In the genomic region with DNA sequence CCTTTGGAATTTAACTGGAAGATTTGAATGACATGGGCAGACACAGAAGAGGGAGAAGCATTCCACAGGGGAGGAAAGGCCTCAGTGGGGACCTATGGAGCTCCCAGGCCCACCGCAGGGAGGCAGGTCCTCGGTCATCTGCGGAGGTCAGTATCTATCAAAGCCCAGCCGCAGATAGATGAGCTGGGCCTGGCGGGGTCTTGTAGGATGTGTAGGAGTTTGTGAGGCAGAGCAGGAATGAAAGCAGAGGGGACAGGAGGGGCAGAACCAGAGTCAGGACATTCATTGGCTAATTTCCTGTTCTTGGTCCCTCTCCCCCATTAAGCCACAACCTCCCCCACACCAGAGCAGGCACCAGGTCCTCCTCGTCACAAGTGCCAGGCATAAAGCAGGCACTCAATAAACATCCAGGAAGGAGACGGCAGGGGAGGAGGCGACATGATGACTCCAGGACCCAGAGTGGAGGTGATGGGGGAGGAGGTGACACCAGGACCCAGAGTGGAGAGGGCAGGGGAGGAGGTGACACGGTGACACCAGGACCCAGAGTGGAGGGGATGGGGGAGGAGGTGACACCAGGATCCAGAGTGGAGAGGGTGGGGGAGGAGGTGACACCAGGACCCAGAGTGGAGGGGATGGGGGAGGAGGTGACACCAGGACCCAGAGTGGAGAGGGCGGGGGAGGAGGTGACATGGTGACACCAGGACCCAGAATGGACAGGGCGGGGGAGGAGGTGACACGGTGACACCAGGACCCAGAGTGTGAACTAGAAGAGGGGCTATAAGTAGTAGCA, we compare ENCODE assay signal across 8 cellular contexts.
DNase-seq lines count a peak whose midpoint lies in the region; ATAC-seq and TF ChIP-seq lines count a peak whose summit lies in the region.

No MANE protein-coding gene starts in this region.

- peaks cover 0 to 44% of the 10 kb centered on the region in 2 donors for H3K4me1 ChIP-seq in right atrium auricular region

- intact Hi-C loops in activated B cell treated with CpG ODN at 0.5 μM for 24 hours (cut with micrococcal nuclease): loop anchor here (5.0 to 10.0 kb wide), 3 partner anchors 214 to 541 kb away; no protein-coding TSS in a partner anchor

- peak overlapping the region; percentile 82 to 84 for H3K27ac ChIP-seq in right atrium auricular region

- no peaks in the 10 kb centered on the region for H3K9me3 ChIP-seq in right atrium auricular region

- no peak for TF ChIP-seq CTCF in activated B cell treated with CpG ODN at 0.5 μM for 24 hours (IDR thresholded peaks at IDR 0.05)
- TF ChIP-seq CTCF in right atrium auricular region (IDR thresholded peaks at IDR 0.05): no peak

- H3K27ac Mint-ChIP-seq in activated B cell treated with CpG ODN at 0.5 μM for 24 hours: peak overlapping the region; percentile 98

- no peak overlapping the region for H3K4me3 ChIP-seq in right atrium auricular region

- H3K27me3 ChIP-seq in right atrium auricular region: no peaks in the 10 kb centered on the region

- H3K36me3 ChIP-seq in right atrium auricular region: no peaks in the 10 kb centered on the region

- no peak for DNase-seq in activated B cell treated with CpG ODN at 0.5 μM for 24 hours
- no peak for DNase-seq in right atrium auricular region (ENCODE audit: low spot score)
- peak; percentile 47 for DNase-seq in stimulated activated CD8-positive, alpha-beta memory T cell treated with anti-CD3 and anti-CD28 coated beads, Interleukin-12 subunit alpha, Interleukin-12 subunit beta, amount 100 ng/mL, for 4 hours (ENCODE audit: low read depth)
- DNase-seq in dermis blood vessel endothelial cell: no peak
- no peak for DNase-seq in T1000 (lab: John Stamatoyannopoulos, UW)

- H3K27me3 Mint-ChIP-seq in activated B cell treated with CpG ODN at 0.5 μM for 24 hours: no peaks in the 10 kb centered on the region

- H3K4me1 Mint-ChIP-seq in activated B cell treated with CpG ODN at 0.5 μM for 24 hours: peaks cover 61% of the 10 kb centered on the region

- CTCF ChIA-PET in activated B cell treated with CpG ODN at 0.5 μM for 24 hours (lab: Charles Lee): no interaction called here

- POLR2A ChIA-PET in activated B cell treated with CpG ODN at 0.5 μM for 24 hours (lab: Charles Lee): interaction anchor here (0.9 to 1.4 kb wide), 3 partner anchors 10 to 273 kb away, joined by 4 to 5 read pairs (median 4); partner anchors contain the start of gene GET4

- peaks cover 7% of the 10 kb centered on the region for H3K9me3 Mint-ChIP-seq in activated B cell treated with CpG ODN at 0.5 μM for 24 hours

- peak overlapping the region; percentile 70 for H3K4me3 Mint-ChIP-seq in activated B cell treated with CpG ODN at 0.5 μM for 24 hours

- peak; percentile 3 for ATAC-seq in GM19452 (IDR thresholded peaks at IDR 0.05; ENCODE audit: unreplicated experiment)
- ATAC-seq in activated B cell treated with CpG ODN at 0.5 μM for 24 hours (ENCODE audit: low read depth): no peak
- no peak for ATAC-seq in HG02885 (IDR thresholded peaks at IDR 0.05; ENCODE audit: poor library complexity, unreplicated experiment)
- ATAC-seq in HG02759 (IDR thresholded peaks at IDR 0.05; ENCODE audit: unreplicated experiment): no peak

- H3K36me3 Mint-ChIP-seq in activated B cell treated with CpG ODN at 0.5 μM for 24 hours (ENCODE audit: low read depth): peaks cover 17% of the 10 kb centered on the region
